2 cellular contexts compared by ENCODE assay signal in genomic region chr3:138949445-138950005, GRCh38.
A peak's percentile ranks its signal among the peaks of the same experiment; 100 is the strongest.
TF ChIP-seq lines count a peak whose summit lies in the region.

No MANE protein-coding gene starts in this region.

TF ChIP-seq in IMR-90, 13 proteins besides CTCF, POLR2A, EP300 and RAD21:
- no peak for TF ChIP-seq CEBPB (IDR thresholded peaks at IDR 0.05; ENCODE audit: low read depth, low read length)
- TF ChIP-seq MAZ (IDR thresholded peaks at IDR 0.05; ENCODE audit: borderline replicate concordance, low read depth, low read length): no peak
- no peak for TF ChIP-seq BHLHE40 (IDR thresholded peaks at IDR 0.05; ENCODE audit: low read depth, low read length)
- TF ChIP-seq NFE2L2 (IDR thresholded peaks at IDR 0.05; ENCODE audit: low read depth, low read length): no peak
- TF ChIP-seq RCOR1 (IDR thresholded peaks at IDR 0.05; ENCODE audit: insufficient replicate concordance, low read length): no peak
- TF ChIP-seq ELK1 (IDR thresholded peaks at IDR 0.05; ENCODE audit: borderline replicate concordance, low read depth, low read length): no peak
- TF ChIP-seq CHD1 (IDR thresholded peaks at IDR 0.05; ENCODE audit: low read depth, low read length): no peak
- TF ChIP-seq USF2 (IDR thresholded peaks at IDR 0.05; ENCODE audit: low read depth, low read length): no peak
- no peak for TF ChIP-seq FOS (IDR thresholded peaks at IDR 0.05; ENCODE audit: low read depth, low read length)

TF ChIP-seq in neural cell, 6 proteins besides CTCF, POLR2A, EP300 and RAD21:
- no peak for TF ChIP-seq MXI1 (conservative IDR thresholded peaks at IDR 0.05; ENCODE audit: poor library complexity, severe bottlenecking)
- TF ChIP-seq POLR2AphosphoS5 (IDR thresholded peaks at IDR 0.05): peak; percentile 16
- TF ChIP-seq SMC3 (conservative IDR thresholded peaks at IDR 0.05; ENCODE audit: poor library complexity): no peak
- TF ChIP-seq EZH2 (IDR thresholded peaks at IDR 0.05; ENCODE audit: borderline replicate concordance, insufficient read depth, low read length, poor library complexity, severe bottlenecking): no peak
